Comparison of ENCODE assay signal across 25 cellular contexts in genomic region chr10:128576916-128577670, GRCh38.
DNase-seq lines count a peak whose midpoint lies in the region; ATAC-seq and TF ChIP-seq lines count a peak whose summit lies in the region.
"Had no signal": no experiment of that assay in that cellular context is flagged by ENCODE, and none has a peak within 500 bp of the region (broad histone marks: within the 10 kb centered on the region; RNA-seq: fewer than 3 reads in every experiment).

No MANE protein-coding gene starts in this region.

- H3K4me1 ChIP-seq in H9 (ENCODE audit: insufficient read depth, low read length) (peaks cover 4% of the 10 kb centered on the region; the same call in 1 of the 2 replicates), adipocyte (ENCODE audit: control insufficient read depth, insufficient read depth, low read length) (peaks cover 7% of the 10 kb centered on the region), hepatocyte (ENCODE audit: insufficient read depth) (peaks cover 7% of the 10 kb centered on the region)
- H3K4me1 ChIP-seq: foreskin keratinocyte, psoas muscle, tibial nerve had no signal

- H3K9me3 ChIP-seq in H9 (ENCODE audit: control insufficient read depth, low read depth, low read length) (no peaks in the 10 kb centered on the region), adipocyte (ENCODE audit: control insufficient read depth, low read length) (no peaks in the 10 kb centered on the region), hepatocyte (ENCODE audit: low read depth) (no peaks in the 10 kb centered on the region)
- H3K9me3 ChIP-seq: BLaER1 treated with 17β-estradiol and CSF1 and Interleukin-3, amounts not matched to agents 10 nM and 100 nM; psoas muscle; tibial nerve had no signal

- no peaks in the 10 kb centered on the region for H3K79me1 ChIP-seq in H9 (ENCODE audit: insufficient read depth, low read depth, low read length, poor library complexity, severe bottlenecking)

- no peak overlapping the region for H3K27ac ChIP-seq in H9 (ENCODE audit: insufficient read length, low read depth, low read length)
- peak overlapping the region; percentile 34 for H3K27ac ChIP-seq in hepatocyte
- H3K27ac ChIP-seq: BLaER1 treated with 17β-estradiol and CSF1 and Interleukin-3, amounts not matched to agents 10 nM and 100 nM; foreskin keratinocyte; psoas muscle; tibial nerve had no signal

- no peak overlapping the region for H3K9ac ChIP-seq in H9 (ENCODE audit: extremely low read depth, insufficient read length, low read length)
- peak overlapping the region; percentile 5 for H3K9ac ChIP-seq in adipocyte (ENCODE audit: low read length)
- H3K9ac ChIP-seq: BLaER1 treated with 17β-estradiol and CSF1 and Interleukin-3, amounts not matched to agents 10 nM and 100 nM had no signal

- no peak overlapping the region for H3T11ph ChIP-seq in H9 (ENCODE audit: low read length)

- H3K4me3 Mint-ChIP-seq in H9, result no peak overlapping the region
- H3K4me3 Mint-ChIP-seq: activated CD4-positive, alpha-beta T cell treated with anti-CD3 and anti-CD28 coated beads for 36 hours; activated naive CD8-positive, alpha-beta T cell treated with anti-CD3 and anti-CD28 coated beads, Interleukin-2, amount 50 U/mL, for 24 hours; activated T-cell treated with anti-CD3 and anti-CD28 coated beads, Interleukin-2, amount 50 U/mL, for 24 hours; stimulated activated naive CD8-positive, alpha-beta T cell treated with anti-CD3 and anti-CD28 coated beads, Interleukin-15, Interleukin-2, amounts not matched to agents 100 ng/mL and 50 ng/mL, for 24 hours had no signal

- H3K36me3 Mint-ChIP-seq in H9 (ENCODE audit: insufficient read depth in 1 of 3, low read depth in 3 of 3), result peaks cover 0 to 5% (median 4%) of the 10 kb centered on the region in 3 experiments; a peak in 4 of 7 replicates

- H2BK5ac ChIP-seq in H9 (ENCODE audit: insufficient read length, low read length), result no peak overlapping the region

- TF ChIP-seq CTCF in H9 (conservative IDR thresholded peaks at IDR 0.05) (no peak), hepatocyte (IDR thresholded peaks at IDR 0.05; ENCODE audit: poor library complexity) (no peak)

- H3K14ac ChIP-seq in H9 (ENCODE audit: insufficient read depth, low read length), result no peak overlapping the region

- H3K4me1 Mint-ChIP-seq in H9, result peaks cover 44 to 53% of the 10 kb centered on the region in 2 experiments
- H3K4me1 Mint-ChIP-seq: activated CD4-positive, alpha-beta T cell treated with anti-CD3 and anti-CD28 coated beads for 36 hours; activated naive CD8-positive, alpha-beta T cell treated with anti-CD3 and anti-CD28 coated beads, Interleukin-2, amount 50 U/mL, for 24 hours had no signal

- no CpG with 5 or more reads among the region's 11 CpGs for whole genome bisulfite sequencing in H9 (ENCODE audit: extremely low coverage, insufficient read length, low lambda C conversion rate)
- 85% methylated on average over 11 of the region's 11 CpGs for WGBS in hepatocyte (ENCODE audit: low lambda C conversion rate, missing lambda C conversion rate)

- H4K8ac ChIP-seq in H9 (replicated peaks; ENCODE audit: insufficient read length, low read depth, low read length), result no peak overlapping the region

- H2AFZ ChIP-seq in H9 (ENCODE audit: low read length) (no peak overlapping the region), hepatocyte (no peak overlapping the region)

- H3K23ac ChIP-seq in H9 (ENCODE audit: insufficient read length, low read depth, low read length), result no peak overlapping the region

- H3K4me3 ChIP-seq in adipocyte (ENCODE audit: low read length) (no peak overlapping the region), hepatocyte (no peak overlapping the region)
- H3K4me3 ChIP-seq: BLaER1 treated with 17β-estradiol and CSF1 and Interleukin-3, amounts not matched to agents 10 nM and 100 nM; psoas muscle; tibial nerve had no signal

- H3K36me3 ChIP-seq in adipocyte (ENCODE audit: control insufficient read depth, insufficient read depth, low read length, severe bottlenecking) (no peaks in the 10 kb centered on the region), hepatocyte (replicated peaks; ENCODE audit: insufficient read depth, low read depth) (no peaks in the 10 kb centered on the region)
- H3K36me3 ChIP-seq: BLaER1 treated with 17β-estradiol and CSF1 and Interleukin-3, amounts not matched to agents 10 nM and 100 nM; tibial nerve had no signal

- no peak overlapping the region for H2AK5ac ChIP-seq in H9 (ENCODE audit: insufficient read length, low read length)

- no peak overlapping the region for H2BK12ac ChIP-seq in H9 (ENCODE audit: insufficient read length, low read depth, low read length)

- H3K27ac Mint-ChIP-seq in H9, result peak overlapping the region; percentile 91 to 97 (median 96); a peak in 5 of 7 replicates
- H3K27ac Mint-ChIP-seq: activated CD4-positive, alpha-beta T cell treated with anti-CD3 and anti-CD28 coated beads for 36 hours; activated naive CD8-positive, alpha-beta T cell treated with anti-CD3 and anti-CD28 coated beads, Interleukin-2, amount 50 U/mL, for 24 hours; activated T-cell treated with anti-CD3 and anti-CD28 coated beads, Interleukin-2, amount 50 U/mL, for 24 hours; stimulated activated naive CD8-positive, alpha-beta T cell treated with anti-CD3 and anti-CD28 coated beads, Interleukin-15, Interleukin-2, amounts not matched to agents 100 ng/mL and 50 ng/mL, for 24 hours had no signal

- H2BK15ac ChIP-seq in H9 (ENCODE audit: low read depth, low read length), result no peak overlapping the region

- H3K56ac ChIP-seq in H9 (ENCODE audit: insufficient read length, low read depth, low read length), result no peak overlapping the region

- intact Hi-C loops in sciatic nerve (cut with DNase I), result no loop called here

- H4K20me1 ChIP-seq in H9 (ENCODE audit: control insufficient read depth, insufficient read depth, insufficient read length) (no peaks in the 10 kb centered on the region), hepatocyte (ENCODE audit: insufficient read depth, poor library complexity, severe bottlenecking) (no peaks in the 10 kb centered on the region)
- H4K20me1 ChIP-seq: BLaER1 treated with 17β-estradiol and CSF1 and Interleukin-3, amounts not matched to agents 10 nM and 100 nM had no signal

- H3K4ac ChIP-seq in H9 (ENCODE audit: low read depth, low read length), result no peak overlapping the region

- peak; percentile 36 for ATAC-seq in sciatic nerve
- ATAC-seq: activated CD4-positive, alpha-beta T cell treated with anti-CD3 and anti-CD28 coated beads for 36 hours; activated naive CD8-positive, alpha-beta T cell treated with anti-CD3 and anti-CD28 coated beads, Interleukin-2, amount 50 U/mL, for 24 hours; foreskin keratinocyte; left lobe of liver; psoas muscle had no signal

- peaks cover 4% of the 10 kb centered on the region; the same call in 1 of the 2 replicates for H3K27me3 ChIP-seq in H9 (ENCODE audit: insufficient read depth, low read length)
- H3K27me3 ChIP-seq in adipocyte (replicated peaks; ENCODE audit: control insufficient read depth, insufficient read depth, low read length), result peaks cover 2% of the 10 kb centered on the region
- no peaks in the 10 kb centered on the region for H3K27me3 ChIP-seq in hepatocyte
- H3K27me3 ChIP-seq: BLaER1 treated with 17β-estradiol and CSF1 and Interleukin-3, amounts not matched to agents 10 nM and 100 nM; foreskin keratinocyte; tibial nerve had no signal

- H2BK120ac ChIP-seq in H9 (ENCODE audit: low read depth, low read length, poor library complexity, severe bottlenecking), result no peak overlapping the region

- no peak overlapping the region for H4K5ac ChIP-seq in H9 (ENCODE audit: insufficient read length, low read depth, low read length)

- no peaks in the 10 kb centered on the region; a peak in 2 of 5 replicates for H3K9me3 Mint-ChIP-seq in H9
- H3K9me3 Mint-ChIP-seq: activated naive CD8-positive, alpha-beta T cell treated with anti-CD3 and anti-CD28 coated beads, Interleukin-2, amount 50 U/mL, for 24 hours; activated T-cell treated with anti-CD3 and anti-CD28 coated beads, Interleukin-2, amount 50 U/mL, for 24 hours; stimulated activated naive CD8-positive, alpha-beta T cell treated with anti-CD3 and anti-CD28 coated beads, Interleukin-15, Interleukin-2, amounts not matched to agents 100 ng/mL and 50 ng/mL, for 24 hours had no signal

- no peak overlapping the region for H3K18ac ChIP-seq in H9 (ENCODE audit: insufficient read length, low read depth, low read length)

- no peak overlapping the region for H4K91ac ChIP-seq in H9 (ENCODE audit: insufficient read length, low read depth, low read length)

- H3K79me2 ChIP-seq in H9 (ENCODE audit: insufficient read depth, low read length) (no peaks in the 10 kb centered on the region), hepatocyte (no peaks in the 10 kb centered on the region)

- no peaks in the 10 kb centered on the region for H3K9me2 ChIP-seq in hepatocyte (replicated peaks; ENCODE audit: insufficient read depth)

- H3K27me3 Mint-ChIP-seq in H9 (ENCODE audit: low read depth), result peaks cover 12% of the 10 kb centered on the region
- H3K27me3 Mint-ChIP-seq: activated naive CD8-positive, alpha-beta T cell treated with anti-CD3 and anti-CD28 coated beads, Interleukin-2, amount 50 U/mL, for 24 hours; activated T-cell treated with anti-CD3 and anti-CD28 coated beads, Interleukin-2, amount 50 U/mL, for 24 hours; stimulated activated naive CD8-positive, alpha-beta T cell treated with anti-CD3 and anti-CD28 coated beads, Interleukin-15, Interleukin-2, amounts not matched to agents 100 ng/mL and 50 ng/mL, for 24 hours had no signal

- no peak for DNase-seq in H9
- no peak for DNase-seq in adipocyte (ENCODE audit: low read depth)
- DNase-seq in hepatocyte (ENCODE audit: low spot score), result peak; percentile 22
- no peak for DNase-seq in sciatic nerve (ENCODE audit: low spot score)
- no peak for DNase-seq in NK-92 (lab: John Stamatoyannopoulos, UW; ENCODE audit: unreplicated experiment)
- DNase-seq in LoVo (ENCODE audit: low spot score), result no peak
- DNase-seq in kidney tubule cell (ENCODE audit: low spot score), result no peak
- DNase-seq: activated CD4-positive, alpha-beta T cell treated with anti-CD3 and anti-CD28 coated beads for 36 hours; activated gamma-delta T cell; activated naive CD8-positive, alpha-beta T cell treated with anti-CD3 and anti-CD28 coated beads, Interleukin-2, amount 50 U/mL, for 24 hours; activated T-cell treated with anti-CD3 and anti-CD28 coated beads, Interleukin-2, amount 50 U/mL, for 24 hours; COR-L47; DMS53; foreskin keratinocyte; HCEC 1CT; KG1; NCI-H446 treated with DMSO at 0.1 percent for 48 hours; NCI-H82; occipital lobe; psoas muscle; T-helper 2 cell had no signal

- peak overlapping the region; percentile 64 for H2BK20ac ChIP-seq in H9 (ENCODE audit: low read depth, low read length, poor library complexity, severe bottlenecking)

- H3K23me2 ChIP-seq in H9 (ENCODE audit: insufficient read length, low read depth, low read length, poor library complexity, severe bottlenecking), result no peaks in the 10 kb centered on the region

- H3K4me2 ChIP-seq in H9 (ENCODE audit: insufficient read depth, insufficient read length, low read length), result no peak overlapping the region
- no peak overlapping the region for H3K4me2 ChIP-seq in hepatocyte
- H3K4me2 ChIP-seq: BLaER1 treated with 17β-estradiol and CSF1 and Interleukin-3, amounts not matched to agents 10 nM and 100 nM had no signal
